ENCODE assay signal across 18 cellular contexts in genomic region chr4:185542626-185543336, GRCh38. TPM values are rescaled to one million over a fixed set of nuclear protein-coding genes. Genes with fewer than 3 reads are reported as not detected.
DNase-seq lines count a peak whose midpoint lies in the region; ATAC-seq and TF ChIP-seq lines count a peak whose summit lies in the region.
"Had no signal": no experiment of that assay in that cellular context is flagged by ENCODE, and none has a peak within 500 bp of the region (broad histone marks: within the 10 kb centered on the region; RNA-seq: fewer than 3 reads in every experiment).

No MANE protein-coding gene starts in this region.

- H3K36me3 ChIP-seq in MG63 (no peaks in the 10 kb centered on the region), fibroblast of lung (ENCODE audit: control insufficient read depth, insufficient read depth, low read length) (no peaks in the 10 kb centered on the region), lower lobe of right lung (no peaks in the 10 kb centered on the region), stomach (no peaks in the 10 kb centered on the region), SK-N-SH (replicated peaks in 1 of 2; ENCODE audit: control insufficient read depth in 1 of 2, insufficient read depth in 2 of 2, low read length in 1 of 2) (no peaks in the 10 kb centered on the region)

- no peaks in the 10 kb centered on the region for H3F3A ChIP-seq in SK-N-SH (replicated peaks; ENCODE audit: insufficient read depth)

- H3K27me3 ChIP-seq in MG63 (no peaks in the 10 kb centered on the region), fibroblast of lung (ENCODE audit: control insufficient read depth, insufficient read depth, low read length) (no peaks in the 10 kb centered on the region), lower lobe of right lung (ENCODE audit: low read depth) (no peaks in the 10 kb centered on the region), stomach (peaks cover 0 to 6% (median 0%) of the 10 kb centered on the region in 3 donors), SK-N-SH (ENCODE audit: insufficient read depth) (peaks cover 23% of the 10 kb centered on the region; the same call in 1 of the 2 replicates)

- ATAC-seq in lower lobe of right lung (peak; percentile 75 to 82), GM19324 (IDR thresholded peaks at IDR 0.05; ENCODE audit: low FRiP score, unreplicated experiment) (no peak)
- ATAC-seq: activated CD8-positive, alpha-beta T cell treated with anti-CD3 and anti-CD28 coated beads for 36 hours; natural killer cell treated with Interleukin-12 subunit alpha and Interleukin-12 subunit beta and Interleukin-15 and Interleukin-18, amount 100 ng/mL, for 72 hours had no signal

- TF ChIP-seq POLR2A in stomach (IDR thresholded peaks at IDR 0.05): no peak

- TF ChIP-seq RAD21 in SK-N-SH (IDR thresholded peaks at IDR 0.05; ENCODE audit: low read length): no peak

- intact Hi-C loops in lower lobe of right lung (cut with DNase I): no loop called here
- intact Hi-C loops in stomach (cut with DNase I; ENCODE audit: low total_unique reads): no loop called here

- TF ChIP-seq CTCF in fibroblast of lung (conservative IDR thresholded peaks at IDR 0.05 in 1 of 2, IDR thresholded peaks at IDR 0.05 in 1 of 2; ENCODE audit: low read depth in 1 of 2, low read length in 2 of 2) (no peak), lower lobe of right lung (IDR thresholded peaks at IDR 0.05) (no peak), stomach (IDR thresholded peaks at IDR 0.05) (no peak), SK-N-SH (IDR thresholded peaks at IDR 0.05) (no peak)

- H3K27ac ChIP-seq in fibroblast of lung (ENCODE audit: insufficient read depth, low read length): no peak overlapping the region
- no peak overlapping the region for H3K27ac ChIP-seq in lower lobe of right lung
- H3K27ac ChIP-seq in stomach: peak overlapping the region in 4 of 5 donors; percentile 46 to 76 (median 64)
- no peak overlapping the region for H3K27ac ChIP-seq in SK-N-SH (ENCODE audit: low read depth in 2 of 2, low read length in 1 of 2)

- H3K4me1 ChIP-seq in fibroblast of lung (ENCODE audit: control insufficient read depth, extremely low read depth, insufficient read depth, low read length): no peaks in the 10 kb centered on the region
- H3K4me1 ChIP-seq in lower lobe of right lung: no peaks in the 10 kb centered on the region
- H3K4me1 ChIP-seq in stomach: peaks cover 0 to 33% (median 9%) of the 10 kb centered on the region in 4 donors
- H3K4me1 ChIP-seq in SK-N-SH (ENCODE audit: control insufficient read depth in 1 of 2, insufficient read depth in 2 of 2, low read depth in 1 of 2, low read length in 1 of 2): no peaks in the 10 kb centered on the region

- no peaks in the 10 kb centered on the region for H3K9me2 ChIP-seq in SK-N-SH

- DNase-seq in MG63: peak; percentile 53
- peak; percentile 56 to 88 for DNase-seq in fibroblast of lung (ENCODE audit: low read depth in 2 of 2)
- no peak for DNase-seq in lower lobe of right lung
- peak; percentile 34 for DNase-seq in stomach
- no peak for DNase-seq in NCI-H1092 treated with DMSO at 0.1 percent for 48 hours (lab: John Stamatoyannopoulos, UW)
- no peak for DNase-seq in SK-N-SH
- no peak for DNase-seq in hypothalamus (lab: John Stamatoyannopoulos, UW)
- DNase-seq: activated CD8-positive, alpha-beta T cell treated with anti-CD3 and anti-CD28 coated beads for 36 hours; activated effector memory CD4-positive, alpha-beta T cell treated with anti-CD3 and anti-CD28 coated beads, Interleukin-2, amount 50 U/mL, for 16 hours; caudate nucleus; DMS153; erythroblast; KG1; NCI-H1694 treated with DMSO at 0.1 percent for 48 hours; RPMI8226; T1000 had no signal

- H4K20me1 ChIP-seq in fibroblast of lung (ENCODE audit: control insufficient read depth, extremely low read depth, insufficient read depth, low read length) (no peaks in the 10 kb centered on the region), SK-N-SH (ENCODE audit: insufficient read depth) (no peaks in the 10 kb centered on the region)

- CTCF ChIA-PET in SK-N-SH (lab: Yijun Ruan, JAX): interaction anchor here (0.6 to 1.2 kb wide), 2 partner anchors 28 to 72 kb away, joined by 3 to 4 read pairs; no protein-coding TSS in a partner anchor

- H3K4me3 ChIP-seq in MG63 (no peak overlapping the region), fibroblast of lung (replicated peaks in 1 of 4; ENCODE audit: control extremely low read depth in 1 of 4, insufficient read depth in 1 of 4, low read depth in 3 of 4, low read length in 4 of 4) (no peak overlapping the region), lower lobe of right lung (no peak overlapping the region), stomach (no peak overlapping the region), SK-N-SH (ENCODE audit: low read depth in 2 of 2, low read length in 1 of 2) (no peak overlapping the region)

- no peak overlapping the region for H3K4me2 ChIP-seq in fibroblast of lung (ENCODE audit: extremely low read depth, insufficient read depth, low read length)
- H3K4me2 ChIP-seq in SK-N-SH: no peak overlapping the region

- POLR2A ChIA-PET in SK-N-SH (lab: Yijun Ruan, JAX): no interaction called here

- H3K9me3 ChIP-seq in MG63 (no peaks in the 10 kb centered on the region), fibroblast of lung (ENCODE audit: control insufficient read depth, insufficient read depth, low read depth, low read length) (no peaks in the 10 kb centered on the region), lower lobe of right lung (no peaks in the 10 kb centered on the region), stomach (no peaks in the 10 kb centered on the region), SK-N-SH (no peaks in the 10 kb centered on the region)

- TF ChIP-seq EP300 in stomach (IDR thresholded peaks at IDR 0.05) (no peak), SK-N-SH (IDR thresholded peaks at IDR 0.05; ENCODE audit: borderline replicate concordance in 1 of 2, low read depth in 1 of 2, low read length in 1 of 2) (no peak)

- no peak overlapping the region for H3K9ac ChIP-seq in fibroblast of lung (ENCODE audit: insufficient read depth, low read length)
- no peak overlapping the region for H3K9ac ChIP-seq in SK-N-SH

- H3K79me2 ChIP-seq in fibroblast of lung (ENCODE audit: control insufficient read depth, insufficient read depth, low read length) (no peaks in the 10 kb centered on the region), SK-N-SH (ENCODE audit: insufficient read depth) (no peaks in the 10 kb centered on the region)

- H2AFZ ChIP-seq in fibroblast of lung (ENCODE audit: low read length): no peak overlapping the region
- no peak overlapping the region for H2AFZ ChIP-seq in SK-N-SH (ENCODE audit: low read depth)

- 62 to 75% (median 73%) methylated on average over 14 of the region's 14 CpGs for WGBS in stomach, 5 donors
- 60% methylated on average over 13 of the region's 14 CpGs for WGBS in SK-N-SH (ENCODE audit: low lambda C conversion rate)

TF ChIP-seq in SK-N-SH, 30 proteins besides CTCF, POLR2A, EP300 and RAD21:
- TF ChIP-seq RCOR1 (IDR thresholded peaks at IDR 0.05; ENCODE audit: low read length) (no peak), POLR2AphosphoS5 (IDR thresholded peaks at IDR 0.05; ENCODE audit: low read depth, low read length) (no peak), CHD2 (IDR thresholded peaks at IDR 0.05; ENCODE audit: low read length, partially characterized antibody) (no peak), TEAD4 (IDR thresholded peaks at IDR 0.05; ENCODE audit: borderline replicate concordance, insufficient read depth) (no peak)

RNA-seq across cellular contexts. Expression of gene PDLIM3, which starts 7.5 kb away (rescaled TPM):
- 0.26 TPM in 1 of 2 replicates, not detected in the other for total RNA-seq in MG63 (2014; rRNA removed; shearing (Covaris generic); ENCODE audit: low replicate concordance)
- total RNA-seq in fibroblast of lung: 20.8 and 50.3 TPM in 2 replicates
- polyA plus RNA-seq in fibroblast of lung: 8.7 and 14.2 TPM in 2 replicates
- polyA plus RNA-seq in fibroblast of lung (2012): 5.5 and 9.6 TPM in 2 replicates
- 0.86 and 30.1 TPM in 2 replicates for polyA minus RNA-seq in fibroblast of lung (ENCODE audit: low replicate concordance)
- total RNA-seq in lower lobe of right lung: 18.4 TPM
- 100 to 1,000 TPM in 4 of 5 donors, 10 to 100 TPM in 1; 83.1 to 755 (median 259) TPM for total RNA-seq in stomach
- polyA plus RNA-seq in stomach: 100 to 1,000 TPM in 1 of 3 donors, 10 to 100 TPM in 2; 73.9 to 112 (median 77.0) TPM
- polyA plus RNA-seq in SK-N-SH (2012; rRNA removed): 0.08 and 0.58 TPM in 2 replicates
- 0.17 and 0.24 TPM in 2 replicates for polyA plus RNA-seq in SK-N-SH (2012; cell fraction: cytosol; rRNA removed)
- polyA plus RNA-seq in SK-N-SH (2012; cell fraction: nucleus; rRNA removed): 0.23 and 0.47 TPM in 2 replicates
- total RNA-seq: activated CD8-positive, alpha-beta T cell treated with anti-CD3 and anti-CD28 coated beads for 36 hours; natural killer cell treated with Interleukin-12 subunit alpha and Interleukin-12 subunit beta and Interleukin-15 and Interleukin-18, amount 100 ng/mL, for 72 hours had no signal

Comparison
In these comparisons a context has a peak if more than half of its experiments do, and no peak if none do; other contexts are left out.
1. DNase-seq: peak in MG63 (single experiment), fibroblast of lung (2 of 2) and stomach (single experiment); none in lower lobe of right lung (single experiment), NCI-H1092 treated with DMSO at 0.1 percent for 48 hours (single experiment), SK-N-SH (single experiment) and hypothalamus (0 of 51).
2. H3K27ac ChIP-seq: peak in stomach (4 of 5); none in fibroblast of lung (single experiment), lower lobe of right lung (single experiment) and SK-N-SH (0 of 2).
3. RNA of gene PDLIM3, which starts 7.5 kb away (total RNA-seq): 83.1 to 755 TPM in stomach, 20.8 to 50.3 TPM in fibroblast of lung and 18.4 TPM in lower lobe of right lung (single experiment); 0.26 TPM in MG63; every median in the first group is over 10 times any median in the second.